In the genomic region with DNA sequence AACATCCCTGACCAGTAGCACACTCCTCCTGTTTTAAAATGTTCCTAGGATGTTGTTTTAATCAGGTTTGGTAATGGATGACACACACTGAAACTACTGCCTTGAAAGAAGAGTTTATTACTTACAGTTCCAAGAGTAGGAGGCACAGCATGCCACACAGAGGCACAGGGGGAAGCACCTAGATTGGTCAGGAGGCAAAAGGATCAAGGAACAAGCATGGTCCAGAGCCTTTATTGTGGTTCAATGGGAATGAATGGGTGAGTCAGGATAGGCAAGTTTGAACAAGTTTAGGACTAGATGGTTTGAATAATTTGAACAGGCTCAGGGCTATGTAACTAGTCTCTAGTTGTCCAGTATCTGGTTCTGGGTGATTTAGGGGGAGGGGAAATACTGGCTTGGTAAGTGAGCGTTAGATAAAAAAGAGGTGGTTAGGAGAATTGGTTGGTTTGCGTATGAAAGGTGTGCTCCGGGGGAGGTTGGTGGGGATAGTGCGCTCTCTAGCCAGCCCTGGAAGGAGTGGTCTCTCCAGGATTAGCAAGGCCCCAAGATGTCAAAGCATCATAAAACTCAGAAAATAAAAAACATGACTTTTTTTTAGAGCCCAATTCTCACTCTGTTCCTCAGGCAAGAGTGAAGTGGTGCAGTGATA, we compare ENCODE assay signal across 12 cellular contexts. TPM values are rescaled to one million over a fixed set of nuclear protein-coding genes. Genes with fewer than 3 reads are reported as not detected.
DNase-seq lines count a peak whose midpoint lies in the region; ATAC-seq, FAIRE-seq and TF ChIP-seq lines count a peak whose summit lies in the region.
"Had no signal": no experiment of that assay in that cellular context is flagged by ENCODE, and none has a peak within 500 bp of the region (broad histone marks: within the 10 kb centered on the region; RNA-seq: fewer than 3 reads in every experiment).

No MANE protein-coding gene starts in this region.

- ATAC-seq in K562 (no peak), omental fat pad (ENCODE audit: low FRiP score) (no peak), HG03442 (IDR thresholded peaks at IDR 0.05; ENCODE audit: unreplicated experiment) (no peak)
- no peak for ATAC-seq in naive thymus-derived CD8-positive, alpha-beta T cell

- no peak overlapping the region for H3K4me2 ChIP-seq in K562 (ENCODE audit: insufficient read depth, low read length)

- peak overlapping the region in 1 of 10 donors; percentile 0 for H3K4me3 Mint-ChIP-seq in naive thymus-derived CD8-positive, alpha-beta T cell

- in situ Hi-C loops in K562 (cut with MboI) = no loop called here

- peak; percentile 33 for DNase-seq in Daoy (ENCODE audit: low read depth)
- DNase-seq in M059J (ENCODE audit: low read depth) = peak; percentile 50
- DNase-seq in K562 (ENCODE audit: extremely low read depth in 1 of 4, low spot score in 3 of 4) = no peak
- no peak for DNase-seq in naive thymus-derived CD8-positive, alpha-beta T cell
- no peak for DNase-seq in omental fat pad (ENCODE audit: low spot score)
- no peak for DNase-seq in inferior parietal cortex (ENCODE audit: extremely low spot score)
- DNase-seq in 8988T = no peak
- DNase-seq: DMS153, dorsolateral prefrontal cortex, NCI-H1092 treated with DMSO at 0.1 percent for 48 hours, NCI-H82 had no signal

- TF ChIP-seq CTCF in K562 (IDR thresholded peaks at IDR 0.05 in 2 of 3, conservative IDR thresholded peaks at IDR 0.05 in 1 of 3; ENCODE audit: insufficient read depth in 2 of 3, low read depth in 1 of 3, low read length in 3 of 3) (no peak), omental fat pad (IDR thresholded peaks at IDR 0.05) (no peak)

- TF ChIP-seq EP300 in K562 (IDR thresholded peaks at IDR 0.05; ENCODE audit: low read length) = no peak

- H4K20me1 ChIP-seq in K562 (replicated peaks; ENCODE audit: control insufficient read depth, insufficient read depth, low read length) = no peaks in the 10 kb centered on the region

- H3K36me3 ChIP-seq in K562 (ENCODE audit: control insufficient read depth, insufficient read depth, low read length) = peaks cover 50% of the 10 kb centered on the region

- BruUV-seq in K562 (replicated peaks; lab: Mats Ljungman, UMichigan) = no TSS peak

- H3K27me3 ChIP-seq in K562 (ENCODE audit: control insufficient read depth in 2 of 2, insufficient read depth in 2 of 2, low read length in 2 of 2) = no peaks in the 10 kb centered on the region
- H3K27me3 ChIP-seq: dorsolateral prefrontal cortex had no signal

- H3K4me3 ChIP-seq in K562 = no peak overlapping the region
- H3K4me3 ChIP-seq: dorsolateral prefrontal cortex had no signal

- POLR2A ChIA-PET in K562 (lab: Yijun Ruan, JAX) = interaction anchor here (0.6 to 1.2 kb wide), 3 partner anchors 12 to 24 kb away, joined by 3 to 4 read pairs (median 4); no protein-coding TSS in a partner anchor
- POLR2A ChIA-PET in naive thymus-derived CD8-positive, alpha-beta T cell (lab: Charles Lee) = no interaction called here

- no peak for TF ChIP-seq RAD21 in K562 (CRISPR knock-in tag; conservative IDR thresholded peaks at IDR 0.05 in 1 of 2, IDR thresholded peaks at IDR 0.05 in 1 of 2)

- no peak overlapping the region for H3K27ac ChIP-seq in K562 (ENCODE audit: extremely low read depth, low read depth, low read length)

- 90% methylated on average over 4 of the region's 4 CpGs for WGBS in K562 (ENCODE audit: insufficient coverage, low coverage, missing lambda C conversion rate)

- H2AFZ ChIP-seq in K562 (ENCODE audit: low read depth, low read length) = no peak overlapping the region

- peak overlapping the region in 1 of 2 experiments; percentile 60; a peak in 1 of 4 replicates for H3K9ac ChIP-seq in K562 (ENCODE audit: insufficient read depth in 1 of 2, low read depth in 2 of 2, low read length in 2 of 2)

- no peaks in the 10 kb centered on the region for H3K9me3 ChIP-seq in K562 (replicated peaks; ENCODE audit: control insufficient read depth, insufficient read depth, low read depth, low read length)

- H3K4me1 ChIP-seq in K562 (replicated peaks in 1 of 2; ENCODE audit: control insufficient read depth in 2 of 2, insufficient read depth in 2 of 2, low read length in 2 of 2) = no peaks in the 10 kb centered on the region; a peak in 2 of 5 replicates

- no peak for TF ChIP-seq POLR2A in K562 (conservative IDR thresholded peaks at IDR 0.05)

- intact Hi-C loops in K562 (cut with micrococcal nuclease) = no loop called here

- H3K27ac Mint-ChIP-seq in naive thymus-derived CD8-positive, alpha-beta T cell = peak overlapping the region in 6 of 10 donors; percentile 13 to 86 (median 77)

- peaks cover 13% of the 10 kb centered on the region for H3K79me2 ChIP-seq in K562 (ENCODE audit: control insufficient read depth, insufficient read depth, low read length)

- H3K27me3 Mint-ChIP-seq in naive thymus-derived CD8-positive, alpha-beta T cell = no peaks in the 10 kb centered on the region

- H3K9me3 Mint-ChIP-seq in naive thymus-derived CD8-positive, alpha-beta T cell = peaks cover 0 to 4% (median 0%) of the 10 kb centered on the region in 9 donors

- peaks cover 37 to 47% (median 39%) of the 10 kb centered on the region in 4 donors for H3K4me1 Mint-ChIP-seq in naive thymus-derived CD8-positive, alpha-beta T cell

- FAIRE-seq in K562 (lab: Jason Lieb, UNC) = no peak

- CTCF ChIA-PET in K562 (lab: Yijun Ruan, JAX; ENCODE audit: low intra/inter-chr PET ratio) = interaction anchor here (0.6 kb wide), 1 partner anchor 908 kb away, joined by 3 read pairs; no protein-coding TSS in a partner anchor

- H3K9me1 ChIP-seq in K562 (ENCODE audit: control insufficient read depth, insufficient read depth, low read length) = no peaks in the 10 kb centered on the region

- H3K36me3 Mint-ChIP-seq in naive thymus-derived CD8-positive, alpha-beta T cell = peaks cover 19 to 62% (median 39%) of the 10 kb centered on the region in 3 donors

TF ChIP-seq in K562, 482 proteins besides CTCF, POLR2A, EP300 and RAD21:
- TF ChIP-seq KDM1A (IDR thresholded peaks at IDR 0.05) (no peak), ZNF140 (CRISPR knock-in tag; IDR thresholded peaks at IDR 0.05) (no peak)
- TF ChIP-seq, protein P1, sequence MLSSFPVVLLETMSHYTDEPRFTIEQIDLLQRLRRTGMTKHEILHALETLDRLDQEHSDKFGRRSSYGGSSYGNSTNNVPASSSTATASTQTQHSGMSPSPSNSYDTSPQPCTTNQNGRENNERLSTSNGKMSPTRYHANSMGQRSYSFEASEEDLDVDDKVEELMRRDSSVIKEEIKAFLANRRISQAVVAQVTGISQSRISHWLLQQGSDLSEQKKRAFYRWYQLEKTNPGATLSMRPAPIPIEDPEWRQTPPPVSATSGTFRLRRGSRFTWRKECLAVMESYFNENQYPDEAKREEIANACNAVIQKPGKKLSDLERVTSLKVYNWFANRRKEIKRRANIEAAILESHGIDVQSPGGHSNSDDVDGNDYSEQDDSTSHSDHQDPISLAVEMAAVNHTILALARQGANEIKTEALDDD (IDR thresholded peaks at IDR 0.05) = peak; percentile 81

RNA-seq across cellular contexts. Expression of a gene that starts 35.1 kb away (rescaled TPM):
- 98.5 and 104 TPM in 2 replicates for total RNA-seq in Daoy (2014; rRNA removed; shearing (Covaris generic))
- total RNA-seq in M059J (2014; rRNA removed; shearing (Covaris generic)) = 32.3 and 50.0 TPM in 2 replicates
- 24.8 and 43.8 TPM in 2 replicates for total RNA-seq in K562 (2011; cell fraction: chromatin; rRNA removed; ENCODE audit: low replicate concordance)
- 10.7 and 12.5 TPM in 2 replicates for total RNA-seq in K562 (2011; cell fraction: nucleolus; rRNA removed)
- total RNA-seq in K562 (2011; cell fraction: nucleoplasm; rRNA removed) = 21.0 and 49.5 TPM in 2 replicates
- total RNA-seq in K562 (2014; rRNA removed) = 30.9 and 34.5 TPM in 2 replicates
- 39.4 and 40.8 TPM in 2 replicates for total RNA-seq in K562 (2014; rRNA removed; fragmentation: Illumina TruSeq; extraction: Trizol)
- 44.0 and 44.4 TPM in 2 replicates for total RNA-seq in K562 (2015; rRNA removed; fragmentation: Illumina TruSeq; extraction: Trizol)
- 42.7 and 45.0 TPM in 2 replicates for total RNA-seq in K562 (2021)
- 20.0 and 26.4 TPM in 2 replicates for polyA plus RNA-seq in K562 (2011; rRNA removed)
- 4.8 and 10.4 TPM in 2 replicates for polyA plus RNA-seq in K562 (2011; cell fraction: cytosol; rRNA removed)
- polyA plus RNA-seq in K562 (2011; cell fraction: nucleus; rRNA removed) = 11.4 and 14.8 TPM in 2 replicates
- 14.0 and 15.3 TPM in 2 replicates for polyA plus RNA-seq in K562 (2012)
- polyA plus RNA-seq in K562 (2014; fragmentation: Illumina TruSeq; extraction: Trizol) = 26.3 and 30.9 TPM in 2 replicates
- 10 to 100 TPM in 1 of 2 experiments, 1 to 10 TPM in 1; 6.8 to 12.0 TPM for polyA plus RNA-seq in K562 (2014; fragmentation: Nextera tagmentation; extraction: Ambion mirVana)
- polyA plus RNA-seq in K562 (2014; rRNA removed) = 21.1 and 22.6 TPM in 2 replicates
- 40.7 and 47.9 TPM in 2 replicates for polyA minus RNA-seq in K562 (2011; rRNA and poly(A)+ RNA removed)
- polyA minus RNA-seq in K562 (2011; cell fraction: cytosol; rRNA and poly(A)+ RNA removed) = 9.8 and 14.3 TPM in 2 replicates
- polyA minus RNA-seq in K562 (2011; cell fraction: nucleus; rRNA and poly(A)+ RNA removed) = 7.5 and 10.4 TPM in 2 replicates
- total RNA-seq in naive thymus-derived CD8-positive, alpha-beta T cell = 10 to 100 TPM; 52.5 to 56.7 TPM
- 10 to 100 TPM; 27.6 to 32.6 (median 28.0) TPM for polyA plus RNA-seq in naive thymus-derived CD8-positive, alpha-beta T cell
- 10 to 100 TPM; 25.7 to 47.0 (median 37.3) TPM for total RNA-seq in omental fat pad

Comparison
In these comparisons a context has a peak if more than half of its experiments do, and no peak if none do; other contexts are left out.
1. DNase-seq: peak in Daoy (single experiment) and M059J (single experiment); none in K562 (0 of 4), naive thymus-derived CD8-positive, alpha-beta T cell (0 of 10), omental fat pad (single experiment), inferior parietal cortex (single experiment) and 8988T (single experiment).